Comparison of ENCODE assay signal across 21 cellular contexts in genomic region chr1:234205966-234206365, GRCh38.
DNase-seq lines count a peak whose midpoint lies in the region; ATAC-seq and TF ChIP-seq lines count a peak whose summit lies in the region.
"Had no signal": no experiment of that assay in that cellular context is flagged by ENCODE, and none has a peak within 500 bp of the region (broad histone marks: within the 10 kb centered on the region; RNA-seq: fewer than 3 reads in every experiment).

No MANE protein-coding gene starts in this region.

- no peak overlapping the region for H4K91ac ChIP-seq in mesenchymal stem cell (ENCODE audit: low read length)

- no peak overlapping the region for H2BK120ac ChIP-seq in mesenchymal stem cell (ENCODE audit: low read depth, low read length)

- H3K36me3 ChIP-seq in Panc1 (ENCODE audit: control insufficient read depth, insufficient read depth, low read length), result no peaks in the 10 kb centered on the region
- H3K36me3 ChIP-seq in mesenchymal stem cell (ENCODE audit: control insufficient read depth in 1 of 2, insufficient read depth in 2 of 2, low read depth in 1 of 2, low read length in 2 of 2), result no peaks in the 10 kb centered on the region
- H3K36me3 ChIP-seq in tibial nerve, result no peaks in the 10 kb centered on the region
- H3K36me3 ChIP-seq: BLaER1, HAP-1, MG63, SJCRH30 had no signal

- CTCF ChIA-PET in Panc1 (lab: Charles Lee), result no interaction called here

- no peak overlapping the region for H3K9ac ChIP-seq in mesenchymal stem cell (ENCODE audit: low read length)
- H3K9ac ChIP-seq: BLaER1 had no signal

- no peak overlapping the region for H2BK5ac ChIP-seq in mesenchymal stem cell (ENCODE audit: low read depth, low read length, poor library complexity, severe bottlenecking)

- no peak overlapping the region for H2BK15ac ChIP-seq in mesenchymal stem cell (ENCODE audit: low read depth, poor library complexity, severe bottlenecking)

- in situ Hi-C loops in Panc1 (cut with HindIII; ENCODE audit: low pct_unique_long_range_greater_than_20kb, low sequenced_read_pairs), result no loop called here

- H3K27ac ChIP-seq in Panc1 (ENCODE audit: low read length), result no peak overlapping the region
- H3K27ac ChIP-seq in mesenchymal stem cell (ENCODE audit: low read length, poor library complexity, severe bottlenecking), result no peak overlapping the region
- H3K27ac ChIP-seq in tibial nerve, result no peak overlapping the region
- H3K27ac ChIP-seq: BLaER1, PC-9, SJCRH30 had no signal

- H2AFZ ChIP-seq in mesenchymal stem cell (ENCODE audit: low read depth, low read length), result no peak overlapping the region
- H2AFZ ChIP-seq: PC-9 had no signal

- POLR2A ChIA-PET in Panc1 (lab: Charles Lee), result no interaction called here

- TF ChIP-seq CTCF in Panc1 (IDR thresholded peaks at IDR 0.05) (no peak), tibial nerve (IDR thresholded peaks at IDR 0.05) (no peak)

- H3K9me3 ChIP-seq in Panc1 (ENCODE audit: control insufficient read depth, insufficient read depth, low read depth, low read length) (no peaks in the 10 kb centered on the region), mesenchymal stem cell (ENCODE audit: control insufficient read depth, low read length) (no peaks in the 10 kb centered on the region), tibial nerve (no peaks in the 10 kb centered on the region)
- H3K9me3 ChIP-seq: HAP-1, SJCRH30 had no signal

- H3K79me1 ChIP-seq in mesenchymal stem cell (replicated peaks; ENCODE audit: low read length, poor library complexity, severe bottlenecking), result no peaks in the 10 kb centered on the region

- ATAC-seq in Right ventricle myocardium superior (ENCODE audit: poor library complexity), result peak; percentile 12
- no peak for ATAC-seq in Right ventricle myocardium inferior
- peak; percentile 51 for ATAC-seq in Panc1

- WGBS in mesenchymal stem cell, result 62% methylated on average over 6 of the region's 7 CpGs
- 55 to 63% methylated on average over 7 of the region's 7 CpGs for WGBS in tibial nerve, 2 donors

- H4K8ac ChIP-seq in mesenchymal stem cell (ENCODE audit: low read length), result no peak overlapping the region

- DNase-seq in Right ventricle myocardium superior, result no peak
- no peak for DNase-seq in Right ventricle myocardium inferior (ENCODE audit: missing footprints)
- no peak for DNase-seq in Panc1 (ENCODE audit: low read depth, low spot score)
- DNase-seq in mesenchymal stem cell, result peak; percentile 25
- no peak for DNase-seq in central memory CD4-positive, alpha-beta T cell
- DNase-seq in tibial nerve (ENCODE audit: low spot score in 2 of 2), result no peak
- DNase-seq in activated CD8-positive, alpha-beta memory T cell treated with anti-CD3 and anti-CD28 coated beads, Interleukin-2, amount 50 U/mL, for 4 hours, result no peak
- DNase-seq: CD4-positive, alpha-beta T cell; GOT3; KG1; MG63; NCI-H1105 treated with DMSO at 0.1 percent for 48 hours; NCI-H146; NCI-H2029; NCI-H446; NCI-H524 treated with DMSO at 0.1 percent for 48 hours; NCI-H774; SJCRH30 had no signal

- no TSS peak for BruUV-seq in Panc1 (replicated peaks; lab: Mats Ljungman, UMichigan)

- peak overlapping the region in 1 of 2 experiments; percentile 16 for H3K18ac ChIP-seq in mesenchymal stem cell (ENCODE audit: low read depth in 1 of 2, low read length in 2 of 2)

- H3K4me2 ChIP-seq in mesenchymal stem cell (ENCODE audit: low read length, poor library complexity, severe bottlenecking), result no peak overlapping the region
- H3K4me2 ChIP-seq: BLaER1 had no signal

- no peak for TF ChIP-seq POLR2A in tibial nerve (IDR thresholded peaks at IDR 0.05)

- TF ChIP-seq EP300 in tibial nerve (IDR thresholded peaks at IDR 0.05), result no peak

- no peak overlapping the region for H3K4ac ChIP-seq in mesenchymal stem cell (ENCODE audit: low read depth in 1 of 2, low read length in 2 of 2)

- intact Hi-C loops in Right ventricle myocardium superior (cut with DNase I), result no loop called here
- intact Hi-C loops in Right ventricle myocardium inferior (cut with DNase I), result no loop called here
- intact Hi-C loops in Panc1 (cut with micrococcal nuclease; ENCODE audit: unreplicated experiment), result no loop called here

- peaks cover 7% of the 10 kb centered on the region for H3K4me1 ChIP-seq in Panc1 (ENCODE audit: control insufficient read depth, insufficient read depth, low read length)
- H3K4me1 ChIP-seq in mesenchymal stem cell (ENCODE audit: control insufficient read depth, insufficient read depth, low read depth, low read length), result no peaks in the 10 kb centered on the region
- no peaks in the 10 kb centered on the region for H3K4me1 ChIP-seq in tibial nerve
- H3K4me1 ChIP-seq: BLaER1, HAP-1 had no signal

- no peak overlapping the region for H3K23ac ChIP-seq in mesenchymal stem cell (ENCODE audit: low read length in 2 of 2)

- no peaks in the 10 kb centered on the region for H3K27me3 ChIP-seq in Panc1 (ENCODE audit: control insufficient read depth, insufficient read depth, low read length)
- no peaks in the 10 kb centered on the region for H3K27me3 ChIP-seq in mesenchymal stem cell (ENCODE audit: control insufficient read depth in 1 of 2, insufficient read depth in 1 of 2, low read length in 2 of 2)
- no peaks in the 10 kb centered on the region for H3K27me3 ChIP-seq in tibial nerve
- H3K27me3 ChIP-seq: BLaER1, SJCRH30 had no signal

- H3K14ac ChIP-seq in mesenchymal stem cell (ENCODE audit: low read length in 2 of 2), result peak overlapping the region in 1 of 2 experiments; percentile 36

- H2BK12ac ChIP-seq in mesenchymal stem cell (ENCODE audit: low read length in 2 of 2), result peak overlapping the region in 1 of 2 experiments; percentile 31

- no peak overlapping the region for H3K4me3 ChIP-seq in Panc1 (ENCODE audit: low read depth in 2 of 2, low read length in 2 of 2)
- no peak overlapping the region for H3K4me3 ChIP-seq in mesenchymal stem cell (ENCODE audit: insufficient read depth in 1 of 2, low read depth in 1 of 2, low read length in 2 of 2)
- no peak overlapping the region for H3K4me3 ChIP-seq in tibial nerve
- H3K4me3 ChIP-seq: BLaER1, HAP-1, MG63, PC-9, SJCRH30 had no signal

- H2AK5ac ChIP-seq in mesenchymal stem cell (ENCODE audit: low read length, severe bottlenecking), result no peak overlapping the region
